Comparison of ENCODE assay signal across 8 cellular contexts in the genomic region with DNA sequence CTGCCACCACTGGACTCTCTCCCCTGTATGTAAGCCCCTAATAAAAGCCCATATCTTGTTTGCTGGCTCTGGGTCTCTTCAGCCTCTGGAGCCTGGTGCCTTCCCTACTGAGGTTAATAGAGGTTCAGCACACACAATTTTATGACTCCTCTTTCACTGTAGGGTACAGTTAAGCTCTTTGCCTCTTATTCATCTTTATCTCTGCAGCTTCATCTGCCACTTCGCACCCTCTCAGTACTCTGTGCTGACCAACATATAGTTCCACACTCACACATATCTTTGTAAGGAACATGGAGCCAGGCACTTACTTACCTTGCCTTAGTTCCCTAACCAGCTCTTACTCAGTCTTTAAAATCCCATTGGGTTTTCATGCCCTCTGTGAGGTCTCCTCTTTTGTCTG. TPM values are rescaled to one million over a fixed set of nuclear protein-coding genes. Genes with fewer than 3 reads are reported as not detected.
"Had no signal": no experiment of that assay in that cellular context is flagged by ENCODE, and none has a peak within 500 bp of the region (broad histone marks: within the 10 kb centered on the region; RNA-seq: fewer than 3 reads in every experiment).

No MANE protein-coding gene starts in this region.

- H3K9me3 ChIP-seq: HAP-1 had no signal

- H3K4me3 ChIP-seq: GM23338, HAP-1, K562 had no signal

- ATAC-seq: GM23338, HCT116, K562 had no signal

- H3K36me3 ChIP-seq: HAP-1 had no signal

- H2AFZ ChIP-seq: GM23338 had no signal

- DNase-seq: H7, HFFc6, IMR-90 had no signal

- H3K4me2 ChIP-seq: GM23338 had no signal

RNA-seq across cellular contexts. Expression of a gene that starts 9.4 kb away (rescaled TPM):
- total RNA-seq: H1, H7, HFFc6, IMR-90 had no signal
- polyA plus RNA-seq: IMR-90 had no signal

RNA-seq across cellular contexts. Expression of a gene that starts 54.9 kb away (rescaled TPM):
- total RNA-seq: GM23338, K562 had no signal
- polyA plus RNA-seq: K562 had no signal
